ENCODE assay signal across 19 cellular contexts in genomic region chr12:124277394-124278222, GRCh38. TPM values are rescaled to one million over a fixed set of nuclear protein-coding genes. Genes with fewer than 3 reads are reported as not detected.
DNase-seq lines count a peak whose midpoint lies in the region; ATAC-seq, FAIRE-seq and TF ChIP-seq lines count a peak whose summit lies in the region.
"Had no signal": no experiment of that assay in that cellular context is flagged by ENCODE, and none has a peak within 500 bp of the region (broad histone marks: within the 10 kb centered on the region; RNA-seq: fewer than 3 reads in every experiment).

No MANE protein-coding gene starts in this region.

- DNase-seq in NCI-H2029 (lab: John Stamatoyannopoulos, UW) (peak; percentile 5), NCI-H2029 treated with DMSO at 0.1 percent for 48 hours (lab: John Stamatoyannopoulos, UW) (no peak), NB4 (ENCODE audit: low read depth) (peak; percentile 43), K562 (ENCODE audit: extremely low read depth in 1 of 4, low spot score in 3 of 4) (no peak), body of pancreas (no peak), D721Med (ENCODE audit: insufficient read length, low spot score) (no peak), glomerular visceral epithelial cell (ENCODE audit: extremely low spot score) (no peak)
- no peak for DNase-seq in stimulated activated naive B cell treated with anti-CD40 and anti-IgM and Interleukin-4, amounts not matched to agents 10 μg/mL and 1 μg/mL and 100 μg/mL, for 72 hours
- DNase-seq: CD8-positive, alpha-beta T cell; effector memory CD8-positive, alpha-beta T cell; left ventricle myocardium superior; natural killer cell; OCI-M1; T-helper 1 cell had no signal

- POLR2A ChIA-PET in K562 (lab: Yijun Ruan, JAX), result interaction anchor here (0.6 to 1.6 kb wide), 7 partner anchors 20 to 633 kb away, joined by 3 to 4 read pairs (median 3); no protein-coding TSS in a partner anchor

- no peak overlapping the region for H3K4me3 Mint-ChIP-seq in stimulated activated naive B cell treated with anti-CD40 and anti-IgM and Interleukin-4, amounts not matched to agents 10 μg/mL and 1 μg/mL and 100 μg/mL, for 72 hours
- H3K4me3 Mint-ChIP-seq: activated naive CD8-positive, alpha-beta T cell; CD8-positive, alpha-beta T cell; effector memory CD8-positive, alpha-beta T cell; natural killer cell had no signal

- BruUV-seq in K562 (replicated peaks; lab: Mats Ljungman, UMichigan), result no TSS peak

- CTCF ChIA-PET in K562 (lab: Yijun Ruan, JAX; ENCODE audit: low intra/inter-chr PET ratio), result interaction anchor here (0.6 kb wide), 1 partner anchor 19 kb away, joined by 3 read pairs; no protein-coding TSS in a partner anchor

- peaks cover 5 to 9% of the 10 kb centered on the region in 2 donors for H3K4me1 Mint-ChIP-seq in stimulated activated naive B cell treated with anti-CD40 and anti-IgM and Interleukin-4, amounts not matched to agents 10 μg/mL and 1 μg/mL and 100 μg/mL, for 72 hours
- H3K4me1 Mint-ChIP-seq: natural killer cell had no signal

- TF ChIP-seq CTCF in NB4 (IDR thresholded peaks at IDR 0.05; ENCODE audit: low read depth, low read length), result no peak
- no peak for TF ChIP-seq CTCF in K562 (IDR thresholded peaks at IDR 0.05 in 2 of 3, conservative IDR thresholded peaks at IDR 0.05 in 1 of 3; ENCODE audit: insufficient read depth in 2 of 3, low read depth in 1 of 3, low read length in 3 of 3)
- no peak for TF ChIP-seq CTCF in body of pancreas (IDR thresholded peaks at IDR 0.05)
- no peak for TF ChIP-seq CTCF in D721Med (IDR thresholded peaks at IDR 0.05; ENCODE audit: insufficient read depth, missing control alignments)

- no peak for FAIRE-seq in K562 (lab: Jason Lieb, UNC)
- no peak for FAIRE-seq in D721Med (lab: Jason Lieb, UNC)

- H3K4me1 ChIP-seq in K562 (replicated peaks in 1 of 2; ENCODE audit: control insufficient read depth in 2 of 2, insufficient read depth in 2 of 2, low read length in 2 of 2) (peaks cover 0 to 2% of the 10 kb centered on the region in 2 experiments; a peak in 2 of 5 replicates), body of pancreas (no peaks in the 10 kb centered on the region)

- H2AFZ ChIP-seq in K562 (ENCODE audit: low read depth, low read length), result no peak overlapping the region

- TF ChIP-seq POLR2A in NB4 (IDR thresholded peaks at IDR 0.05; ENCODE audit: extremely low read depth, insufficient read length), result no peak
- TF ChIP-seq POLR2A in K562 (conservative IDR thresholded peaks at IDR 0.05), result no peak
- TF ChIP-seq POLR2A in body of pancreas (IDR thresholded peaks at IDR 0.05), result no peak

- no peak overlapping the region for H3K4me2 ChIP-seq in K562 (ENCODE audit: insufficient read depth, low read length)

- no peaks in the 10 kb centered on the region for H4K20me1 ChIP-seq in K562 (replicated peaks; ENCODE audit: control insufficient read depth, insufficient read depth, low read length)

- peaks cover 19 to 37% of the 10 kb centered on the region in 2 donors for H3K27me3 Mint-ChIP-seq in stimulated activated naive B cell treated with anti-CD40 and anti-IgM and Interleukin-4, amounts not matched to agents 10 μg/mL and 1 μg/mL and 100 μg/mL, for 72 hours

- intact Hi-C loops in K562 (cut with micrococcal nuclease) (no loop called here), body of pancreas (cut with DNase I) (no loop called here)

- no peak overlapping the region for H3K27ac Mint-ChIP-seq in stimulated activated naive B cell treated with anti-CD40 and anti-IgM and Interleukin-4, amounts not matched to agents 10 μg/mL and 1 μg/mL and 100 μg/mL, for 72 hours
- H3K27ac Mint-ChIP-seq: activated naive CD8-positive, alpha-beta T cell; CD8-positive, alpha-beta T cell; effector memory CD8-positive, alpha-beta T cell; natural killer cell had no signal

- H3K9me1 ChIP-seq in K562 (ENCODE audit: control insufficient read depth, insufficient read depth, low read length), result no peaks in the 10 kb centered on the region

- H3K27me3 ChIP-seq in K562 (ENCODE audit: control insufficient read depth in 2 of 2, insufficient read depth in 2 of 2, low read length in 2 of 2) (peaks cover 34 to 50% of the 10 kb centered on the region in 2 experiments), body of pancreas (no peaks in the 10 kb centered on the region)
- H3K27me3 ChIP-seq: cardiac muscle cell had no signal

- in situ Hi-C loops in K562 (cut with MboI), result no loop called here

- 4% methylated on average over 11 of the region's 16 CpGs for WGBS in K562 (ENCODE audit: insufficient coverage, low coverage, missing lambda C conversion rate)
- WGBS in body of pancreas, 2 donors, result 55 to 63% methylated on average over 16 of the region's 16 CpGs

- H3K4me3 ChIP-seq in NB4 (ENCODE audit: low read depth, low read length), result no peak overlapping the region
- no peak overlapping the region for H3K4me3 ChIP-seq in K562
- H3K4me3 ChIP-seq in body of pancreas, result no peak overlapping the region
- H3K4me3 ChIP-seq: cardiac muscle cell, thoracic aorta had no signal

- H3K27ac ChIP-seq in K562 (ENCODE audit: extremely low read depth, low read depth, low read length) (no peak overlapping the region), body of pancreas (no peak overlapping the region)
- H3K27ac ChIP-seq: cardiac muscle cell, thoracic aorta had no signal

- H3K9me3 Mint-ChIP-seq in stimulated activated naive B cell treated with anti-CD40 and anti-IgM and Interleukin-4, amounts not matched to agents 10 μg/mL and 1 μg/mL and 100 μg/mL, for 72 hours, result no peaks in the 10 kb centered on the region
- H3K9me3 Mint-ChIP-seq: CD8-positive, alpha-beta T cell; effector memory CD8-positive, alpha-beta T cell; natural killer cell had no signal

- no peaks in the 10 kb centered on the region for H3K79me2 ChIP-seq in K562 (ENCODE audit: control insufficient read depth, insufficient read depth, low read length)

- TF ChIP-seq RAD21 in K562 (CRISPR knock-in tag; conservative IDR thresholded peaks at IDR 0.05 in 1 of 2, IDR thresholded peaks at IDR 0.05 in 1 of 2), result no peak

- H3K36me3 ChIP-seq in K562 (ENCODE audit: control insufficient read depth, insufficient read depth, low read length), result no peaks in the 10 kb centered on the region
- no peaks in the 10 kb centered on the region for H3K36me3 ChIP-seq in body of pancreas (replicated peaks in 1 of 2; ENCODE audit: insufficient read depth in 1 of 2, low read depth in 2 of 2)
- H3K36me3 ChIP-seq: cardiac muscle cell, thoracic aorta had no signal

- H3K9me3 ChIP-seq in K562 (replicated peaks; ENCODE audit: control insufficient read depth, insufficient read depth, low read depth, low read length), result no peaks in the 10 kb centered on the region; the same call in 1 of the 2 replicates
- H3K9me3 ChIP-seq in body of pancreas, result no peaks in the 10 kb centered on the region
- H3K9me3 ChIP-seq: thoracic aorta had no signal

- peak overlapping the region in 1 of 2 experiments; percentile 31; a peak in 1 of 4 replicates for H3K9ac ChIP-seq in K562 (ENCODE audit: insufficient read depth in 1 of 2, low read depth in 2 of 2, low read length in 2 of 2)

- ATAC-seq in K562 (no peak), body of pancreas (no peak)
- peak; percentile 40 to 44 for ATAC-seq in stimulated activated naive B cell treated with anti-CD40 and anti-IgM and Interleukin-4, amounts not matched to agents 10 μg/mL and 1 μg/mL and 100 μg/mL, for 72 hours (replicated peaks)
- ATAC-seq: activated CD4-positive, CD25-positive, alpha-beta regulatory T cell treated with anti-CD3 and anti-CD28 coated beads, Interleukin-2, amount 50 U/mL, for 24 hours; CD8-positive, alpha-beta T cell; effector memory CD8-positive, alpha-beta T cell; left ventricle myocardium superior; natural killer cell had no signal

- no peak for TF ChIP-seq EP300 in K562 (IDR thresholded peaks at IDR 0.05; ENCODE audit: low read length)

- no peaks in the 10 kb centered on the region for H3K36me3 Mint-ChIP-seq in stimulated activated naive B cell treated with anti-CD40 and anti-IgM and Interleukin-4, amounts not matched to agents 10 μg/mL and 1 μg/mL and 100 μg/mL, for 72 hours
- H3K36me3 Mint-ChIP-seq: activated naive CD8-positive, alpha-beta T cell; CD8-positive, alpha-beta T cell; natural killer cell had no signal

TF ChIP-seq in K562, 482 proteins besides CTCF, POLR2A, EP300 and RAD21 (continues in another document):
- no peak for TF ChIP-seq KAT8 (IDR thresholded peaks at IDR 0.05; ENCODE audit: low read depth)
- TF ChIP-seq USF1 (CRISPR knock-in tag; IDR thresholded peaks at IDR 0.05), result peak; percentile 55
- TF ChIP-seq JUND (IDR thresholded peaks at IDR 0.05; ENCODE audit: borderline replicate concordance, low read depth, low read length), result no peak
- TF ChIP-seq JUND (tag; IDR thresholded peaks at IDR 0.05; ENCODE audit: borderline replicate concordance, low read depth, low read length), result no peak

RNA-seq across cellular contexts. Expression of gene RFLNA, which starts 17.3 kb away (rescaled TPM):
- not detected in 2 replicates for total RNA-seq in K562 (2011; cell fraction: chromatin; rRNA removed; ENCODE audit: low replicate concordance)
- not detected in 2 replicates for total RNA-seq in K562 (2011; cell fraction: nucleolus; rRNA removed)
- not detected in 2 replicates for total RNA-seq in K562 (2011; cell fraction: nucleoplasm; rRNA removed)
- total RNA-seq in K562 (2014; rRNA removed) (not detected in 2 replicates), K562 (2014; rRNA removed; fragmentation: Illumina TruSeq; extraction: Trizol) (not detected in 2 replicates), K562 (2015; rRNA removed; fragmentation: Illumina TruSeq; extraction: Trizol) (not detected in 2 replicates), K562 (2021) (not detected in 2 replicates), body of pancreas (under 1 TPM in 1 of 2 donors, not detected in 1; 0.26 TPM)
- polyA plus RNA-seq in K562 (2011; rRNA removed) (not detected in 2 replicates), K562 (2014; fragmentation: Illumina TruSeq; extraction: Trizol) (not detected in 2 replicates), K562 (2014; fragmentation: Nextera tagmentation; extraction: Ambion mirVana) (not detected), K562 (2014; rRNA removed) (not detected in 2 replicates)
- polyA plus RNA-seq in K562 (2011; cell fraction: cytosol; rRNA removed), result not detected in 2 replicates
- polyA plus RNA-seq in K562 (2011; cell fraction: nucleus; rRNA removed), result not detected in 2 replicates
- not detected in 2 replicates for polyA plus RNA-seq in K562 (2012)
- polyA minus RNA-seq in K562 (2011; rRNA and poly(A)+ RNA removed), result not detected in 2 replicates
- not detected in 2 replicates for polyA minus RNA-seq in K562 (2011; cell fraction: cytosol; rRNA and poly(A)+ RNA removed)
- polyA minus RNA-seq in K562 (2011; cell fraction: nucleus; rRNA and poly(A)+ RNA removed), result not detected in 2 replicates
- total RNA-seq: CD8-positive, alpha-beta T cell; MCF 10A had no signal

Comparison
In these comparisons a context has a peak if more than half of its experiments do, and no peak if none do; other contexts are left out.
1. DNase-seq: peak in NCI-H2029 (single experiment) and NB4 (single experiment); none in NCI-H2029 treated with DMSO at 0.1 percent for 48 hours (single experiment), K562 (0 of 4), stimulated activated naive B cell treated with anti-CD40 and anti-IgM and Interleukin-4, amounts not matched to agents 10 μg/mL and 1 μg/mL and 100 μg/mL, for 72 hours (single experiment), body of pancreas (0 of 4), D721Med (single experiment) and glomerular visceral epithelial cell (single experiment).
2. ATAC-seq: peak in stimulated activated naive B cell treated with anti-CD40 and anti-IgM and Interleukin-4, amounts not matched to agents 10 μg/mL and 1 μg/mL and 100 μg/mL, for 72 hours (2 of 2); none in K562 (single experiment) and body of pancreas (single experiment).